Comparison of ENCODE assay signal across 27 cellular contexts in genomic region chr16:67761924-67762323, GRCh38.
"Had no signal": no experiment of that assay in that cellular context is flagged by ENCODE, and none has a peak within 500 bp of the region (broad histone marks: within the 10 kb centered on the region; RNA-seq: fewer than 3 reads in every experiment).

No MANE protein-coding gene starts in this region.

- ATAC-seq: natural killer cell; right cardiac atrium; sciatic nerve; stimulated activated memory B cell treated with anti-CD40 and anti-IgM and Interleukin-4, amounts not matched to agents 10 μg/mL and 1 μg/mL and 100 μg/mL, for 72 hours; stimulated activated naive CD8-positive, alpha-beta T cell treated with anti-CD3 and anti-CD28 coated beads, Interleukin-15, amount 100 ng/mL, for 72 hours; stimulated activated naive CD8-positive, alpha-beta T cell treated with anti-CD3 and anti-CD28 coated beads, Interleukin-15, Interleukin-2, amounts not matched to agents 100 U/mL and 50 U/mL, for 24 hours had no signal

- H3K4me1 ChIP-seq: testis, tibial artery, upper lobe of right lung, uterus had no signal

- H3K27ac ChIP-seq: neural progenitor cell, ovary, parathyroid adenoma, psoas muscle, skin epidermis, spleen, suprapubic skin, testis, tibial artery, transverse colon, upper lobe of right lung, uterus had no signal

- H3K4me3 ChIP-seq: neural progenitor cell, ovary, psoas muscle, skin epidermis, smooth muscle cell, spleen, suprapubic skin, testis, tibial artery, transverse colon, upper lobe of right lung, uterus had no signal

- H3K27me3 ChIP-seq: neural progenitor cell, ovary, spleen, suprapubic skin, testis, tibial artery, transverse colon, upper lobe of right lung, uterus had no signal

- H3K9ac ChIP-seq: neural progenitor cell, parathyroid adenoma had no signal

- DNase-seq: natural killer cell; occipital lobe; ovary; psoas muscle; right cardiac atrium; spleen; stimulated activated CD4-positive, alpha-beta T cell treated with anti-CD3 and anti-CD28 coated beads, Interleukin-12 subunit alpha, Interleukin-12 subunit beta, amount 100 ng/mL, for 4 hours; stimulated activated CD4-positive, alpha-beta T cell treated with anti-CD3 and anti-CD28 coated beads, Interleukin-1b, Interleukin-23, amount 100 ng/mL, for 48 hours; stimulated activated CD4-positive, alpha-beta T cell treated with anti-CD3 and anti-CD28 coated beads, Interleukin-4, amount 100 ng/mL, for 1 hour; stimulated activated CD4-positive, alpha-beta T cell treated with anti-CD3 and anti-CD28 coated beads, Interleukin-4, amount 100 ng/mL, for 4 hours; stimulated activated CD8-positive, alpha-beta memory T cell treated with anti-CD3 and anti-CD28 coated beads, Interleukin-4, amount 100 ng/mL, for 48 hours; stimulated activated naive CD4-positive, alpha-beta T cell; stimulated activated naive CD8-positive, alpha-beta T cell treated with anti-CD3 and anti-CD28 coated beads, Interleukin-15, amount 100 ng/mL, for 72 hours; stimulated activated naive CD8-positive, alpha-beta T cell treated with anti-CD3 and anti-CD28 coated beads, Interleukin-15, Interleukin-2, amounts not matched to agents 100 U/mL and 50 U/mL, for 24 hours; substantia nigra; testis; tibial artery; transverse colon; upper lobe of right lung; uterus had no signal

- H3K9me3 ChIP-seq: ovary, psoas muscle, spleen, suprapubic skin, testis, tibial artery, transverse colon, upper lobe of right lung, uterus had no signal

- H2AFZ ChIP-seq: neural progenitor cell, parathyroid adenoma had no signal

- H3K4me2 ChIP-seq: neural progenitor cell, smooth muscle cell had no signal

- H3K36me3 ChIP-seq: neural progenitor cell, ovary, transverse colon, uterus had no signal
